In genomic region chr9:96186601-96187011, GRCh38 we compare ENCODE assay signal across 12 cellular contexts.
DNase-seq lines count a peak whose midpoint lies in the region; ATAC-seq and TF ChIP-seq lines count a peak whose summit lies in the region.
"Had no signal": no experiment of that assay in that cellular context is flagged by ENCODE, and none has a peak within 500 bp of the region (broad histone marks: within the 10 kb centered on the region; RNA-seq: fewer than 3 reads in every experiment).

No MANE protein-coding gene starts in this region.

- H3K27ac ChIP-seq in heart right ventricle (no peak overlapping the region), neural cell (ENCODE audit: low read length) (no peak overlapping the region), aorta (ENCODE audit: low read depth in 1 of 2, low read length in 2 of 2) (no peak overlapping the region)
- H3K27ac ChIP-seq: tibial artery had no signal

- H3K4me3 ChIP-seq in heart right ventricle = no peak overlapping the region
- peak overlapping the region; percentile 20 for H3K4me3 ChIP-seq in neural cell (ENCODE audit: low read length)
- no peak overlapping the region for H3K4me3 ChIP-seq in aorta (ENCODE audit: low read length in 2 of 2)

- H3K9me2 ChIP-seq in neural cell (ENCODE audit: insufficient read depth, low read length) = no peaks in the 10 kb centered on the region

- intact Hi-C loops in Right ventricle myocardium superior (cut with DNase I) (no loop called here), heart right ventricle (cut with DNase I) (loop anchor here in 1 of 10 donors (10.0 kb wide), 1 partner anchor 622 kb away; no protein-coding TSS in a partner anchor), aorta (cut with DNase I) (no loop called here)
- intact Hi-C loops in activated CD4-positive, alpha-beta T cell treated with anti-CD3 and anti-CD28 coated beads, Interleukin-2, amount 10 ng/mL, durations not matched to agents 24 days and 14 days (cut with micrococcal nuclease) = no loop called here

- no peak overlapping the region for H3K27ac Mint-ChIP-seq in activated CD4-positive, alpha-beta T cell treated with anti-CD3 and anti-CD28 coated beads, Interleukin-2, amount 10 ng/mL, durations not matched to agents 24 days and 14 days
- H3K27ac Mint-ChIP-seq: T-helper 17 cell had no signal

- peaks cover 3% of the 10 kb centered on the region for H3K36me3 Mint-ChIP-seq in activated CD4-positive, alpha-beta T cell treated with anti-CD3 and anti-CD28 coated beads, Interleukin-2, amount 10 ng/mL, durations not matched to agents 24 days and 14 days (ENCODE audit: low read depth)

- H3K4me3 Mint-ChIP-seq in activated CD4-positive, alpha-beta T cell treated with anti-CD3 and anti-CD28 coated beads, Interleukin-2, amount 10 ng/mL, durations not matched to agents 24 days and 14 days = no peak overlapping the region
- H3K4me3 Mint-ChIP-seq: central memory CD8-positive, alpha-beta T cell; T-helper 17 cell had no signal

- H3K9ac ChIP-seq in neural cell (ENCODE audit: low read length) = no peak overlapping the region

- 10 to 15% methylated on average over 18 of the region's 18 CpGs for WGBS in heart right ventricle, 2 donors
- WGBS in aorta, 2 donors = 2 to 4% methylated on average over 18 of the region's 18 CpGs

- peaks cover 29% of the 10 kb centered on the region for H3K9me3 Mint-ChIP-seq in activated CD4-positive, alpha-beta T cell treated with anti-CD3 and anti-CD28 coated beads, Interleukin-2, amount 10 ng/mL, durations not matched to agents 24 days and 14 days

- ATAC-seq in Right ventricle myocardium superior (ENCODE audit: poor library complexity) (peak; percentile 62), heart right ventricle (no peak), aorta (ENCODE audit: low FRiP score) (peak; percentile 73), GM21737 (IDR thresholded peaks at IDR 0.05; ENCODE audit: unreplicated experiment) (no peak)
- ATAC-seq: T-helper 17 cell had no signal

- peaks cover 2% of the 10 kb centered on the region for H3K4me1 Mint-ChIP-seq in activated CD4-positive, alpha-beta T cell treated with anti-CD3 and anti-CD28 coated beads, Interleukin-2, amount 10 ng/mL, durations not matched to agents 24 days and 14 days
- H3K4me1 Mint-ChIP-seq: central memory CD8-positive, alpha-beta T cell; T-helper 17 cell had no signal

- H3K79me2 ChIP-seq in neural cell (replicated peaks; ENCODE audit: insufficient read depth, low read length) = no peaks in the 10 kb centered on the region

- H3K4me2 ChIP-seq in neural cell (ENCODE audit: low read length) = no peak overlapping the region

- no peak for TF ChIP-seq RAD21 in neural cell (conservative IDR thresholded peaks at IDR 0.05)

- no peak for TF ChIP-seq EP300 in neural cell (conservative IDR thresholded peaks at IDR 0.05; ENCODE audit: poor library complexity, severe bottlenecking)

- peaks cover 5% of the 10 kb centered on the region for H3F3A ChIP-seq in neural cell (ENCODE audit: insufficient read depth, low read length, poor library complexity, severe bottlenecking)

- H3K36me3 ChIP-seq in heart right ventricle (no peaks in the 10 kb centered on the region), neural cell (ENCODE audit: insufficient read depth, low read length) (no peaks in the 10 kb centered on the region), aorta (ENCODE audit: control insufficient read depth in 1 of 2, insufficient read depth in 2 of 2, low read length in 1 of 2) (no peaks in the 10 kb centered on the region)
- H3K36me3 ChIP-seq: tibial artery had no signal

- H3K27me3 ChIP-seq in heart right ventricle (peaks cover 0 to 51% (median 25%) of the 10 kb centered on the region in 7 donors), neural cell (ENCODE audit: insufficient read depth, low read depth, low read length) (peaks cover 28% of the 10 kb centered on the region), aorta (ENCODE audit: control insufficient read depth in 1 of 2, insufficient read depth in 2 of 2, low read length in 1 of 2) (no peaks in the 10 kb centered on the region)

- no peak overlapping the region for H2AFZ ChIP-seq in neural cell (ENCODE audit: low read depth, low read length)

- TF ChIP-seq CTCF in heart right ventricle (IDR thresholded peaks at IDR 0.05) (no peak), neural cell (IDR thresholded peaks at IDR 0.05; ENCODE audit: poor library complexity, severe bottlenecking) (no peak)

- H3K27me3 Mint-ChIP-seq in activated CD4-positive, alpha-beta T cell treated with anti-CD3 and anti-CD28 coated beads, Interleukin-2, amount 10 ng/mL, durations not matched to agents 24 days and 14 days = peaks cover 18% of the 10 kb centered on the region

- H3K4me1 ChIP-seq in heart right ventricle (peaks cover 0 to 6% (median 0%) of the 10 kb centered on the region in 9 donors), aorta (ENCODE audit: control insufficient read depth in 1 of 2, insufficient read depth in 2 of 2, low read length in 2 of 2) (no peaks in the 10 kb centered on the region)

- DNase-seq in Right ventricle myocardium superior (no peak), heart right ventricle (no peak), foreskin melanocyte (peak; percentile 5), aorta (no peak), kidney glomerular epithelial cell (lab: John Stamatoyannopoulos, UW) (no peak)
- no peak for DNase-seq in activated CD4-positive, alpha-beta T cell treated with anti-CD3 and anti-CD28 coated beads, Interleukin-2, amount 10 ng/mL, durations not matched to agents 24 days and 14 days
- DNase-seq: GDM1, T-helper 17 cell had no signal

- H3K9me3 ChIP-seq in heart right ventricle (peaks cover 0 to 42% (median 10%) of the 10 kb centered on the region in 11 donors), neural cell (ENCODE audit: low read length) (peaks cover 9% of the 10 kb centered on the region), aorta (ENCODE audit: control insufficient read depth, low read length) (peaks cover 5% of the 10 kb centered on the region)

- H4K20me1 ChIP-seq in neural cell (ENCODE audit: insufficient read depth) = no peaks in the 10 kb centered on the region

TF ChIP-seq in neural cell, 6 proteins besides CTCF, POLR2A, EP300 and RAD21:
- TF ChIP-seq SMC3 (conservative IDR thresholded peaks at IDR 0.05; ENCODE audit: poor library complexity) (no peak), REST (IDR thresholded peaks at IDR 0.05; ENCODE audit: borderline replicate concordance) (no peak), TAF1 (IDR thresholded peaks at IDR 0.05; ENCODE audit: low read depth) (no peak), EZH2 (IDR thresholded peaks at IDR 0.05; ENCODE audit: borderline replicate concordance, insufficient read depth, low read length, poor library complexity, severe bottlenecking) (no peak), POLR2AphosphoS5 (IDR thresholded peaks at IDR 0.05) (no peak), MXI1 (conservative IDR thresholded peaks at IDR 0.05; ENCODE audit: poor library complexity, severe bottlenecking) (no peak)
TF ChIP-seq in neural cell: peak in this region for 0.

Comparison
In these comparisons a context has a peak if more than half of its experiments do, and no peak if none do; other contexts are left out.
1. ATAC-seq: peak in Right ventricle myocardium superior (single experiment) and aorta (single experiment); none in heart right ventricle (0 of 8) and GM21737 (single experiment).